Comparison of ENCODE assay signal across 23 cellular contexts in genomic region chr6:53536561-53536960, GRCh38.
"Had no signal": no experiment of that assay in that cellular context is flagged by ENCODE, and none has a peak within 500 bp of the region (broad histone marks: within the 10 kb centered on the region; RNA-seq: fewer than 3 reads in every experiment).

No MANE protein-coding gene starts in this region.

- H3K27me3 Mint-ChIP-seq: activated B cell treated with CpG ODN at 0.5 μM for 24 hours; activated CD8-positive, alpha-beta memory T cell treated with anti-CD3 and anti-CD28 coated beads, Interleukin-2, amount 10 ng/mL, durations not matched to agents 7 days and 5 days; activated naive CD4-positive, alpha-beta T cell treated with anti-CD3 and anti-CD28 coated beads, Interleukin-2, amount 50 U/mL, for 24 hours; activated T-cell treated with anti-CD3 and anti-CD28 coated beads, Interleukin-2, amount 50 U/mL, for 24 hours had no signal

- H3K27ac Mint-ChIP-seq: activated B cell treated with CpG ODN at 0.5 μM for 24 hours; activated CD8-positive, alpha-beta memory T cell treated with anti-CD3 and anti-CD28 coated beads, Interleukin-2, amount 10 ng/mL, durations not matched to agents 7 days and 5 days; activated naive CD4-positive, alpha-beta T cell treated with anti-CD3 and anti-CD28 coated beads, Interleukin-2, amount 50 U/mL, for 24 hours; activated T-cell treated with anti-CD3 and anti-CD28 coated beads, Interleukin-2, amount 50 U/mL, for 24 hours; activated T-helper 1 cell treated with anti-CD3 and anti-CD28 coated beads, Interleukin-12 subunit alpha, Interleukin-12 subunit beta, Interleukin-2, Interleukin-4 antibody, amounts not matched to agents 30 ng/mL and 10 ng/mL and 1 ng/mL, durations not matched to agents 14 hours and 24 hours and 36 hours; T-helper 1 cell treated with Interleukin-12 subunit alpha and Interleukin-12 subunit beta and Interleukin-4 antibody, amounts not matched to agents 30 μg/mL and 1 μg/mL, for 36 hours had no signal

- H3K4me3 Mint-ChIP-seq: activated B cell treated with CpG ODN at 0.5 μM for 24 hours; activated CD8-positive, alpha-beta memory T cell treated with anti-CD3 and anti-CD28 coated beads, Interleukin-2, amount 10 ng/mL, durations not matched to agents 7 days and 5 days; activated naive CD4-positive, alpha-beta T cell treated with anti-CD3 and anti-CD28 coated beads, Interleukin-2, amount 50 U/mL, for 24 hours; activated T-cell treated with anti-CD3 and anti-CD28 coated beads, Interleukin-2, amount 50 U/mL, for 24 hours; activated T-helper 1 cell treated with anti-CD3 and anti-CD28 coated beads, Interleukin-12 subunit alpha, Interleukin-12 subunit beta, Interleukin-2, Interleukin-4 antibody, amounts not matched to agents 30 ng/mL and 10 ng/mL and 1 ng/mL, durations not matched to agents 14 hours and 24 hours and 36 hours; T-helper 1 cell treated with Interleukin-12 subunit alpha and Interleukin-12 subunit beta and Interleukin-4 antibody, amounts not matched to agents 30 μg/mL and 1 μg/mL, for 36 hours had no signal

- H3K4me3 ChIP-seq: body of pancreas had no signal

- H3K27me3 ChIP-seq: body of pancreas had no signal

- H3K9me3 Mint-ChIP-seq: activated B cell treated with CpG ODN at 0.5 μM for 24 hours; activated naive CD4-positive, alpha-beta T cell treated with anti-CD3 and anti-CD28 coated beads, Interleukin-2, amount 50 U/mL, for 24 hours; activated T-cell treated with anti-CD3 and anti-CD28 coated beads, Interleukin-2, amount 50 U/mL, for 24 hours; activated T-helper 1 cell treated with anti-CD3 and anti-CD28 coated beads, Interleukin-12 subunit alpha, Interleukin-12 subunit beta, Interleukin-2, Interleukin-4 antibody, amounts not matched to agents 30 ng/mL and 10 ng/mL and 1 ng/mL, durations not matched to agents 14 hours and 24 hours and 36 hours; T-helper 1 cell treated with Interleukin-12 subunit alpha and Interleukin-12 subunit beta and Interleukin-4 antibody, amounts not matched to agents 30 μg/mL and 1 μg/mL, for 36 hours had no signal

- H3K4me2 ChIP-seq: KMS-11 had no signal

- H3K9ac ChIP-seq: KMS-11 had no signal

- H3K9me3 ChIP-seq: body of pancreas had no signal

- H3K27ac ChIP-seq: body of pancreas, KMS-11 had no signal

- DNase-seq: activated B cell treated with CpG ODN at 0.5 μM for 24 hours; activated CD4-positive, alpha-beta T cell treated with anti-CD3 and anti-CD28 coated beads for 4 hours; activated CD4-positive, alpha-beta T cell treated with anti-CD3 and anti-CD28 coated beads, Interleukin-2, amount 50 U/mL, for 48 hours; activated CD8-positive, alpha-beta memory T cell treated with anti-CD3 and anti-CD28 coated beads, Interleukin-2, amount 10 ng/mL, durations not matched to agents 7 days and 5 days; activated effector memory CD4-positive, alpha-beta T cell treated with Interleukin-2 at 50 U/mL for 16 hours; activated naive CD4-positive, alpha-beta T cell; activated T-cell treated with anti-CD3 and anti-CD28 coated beads, Interleukin-2, amount 50 U/mL, for 24 hours; aorta; body of pancreas; central memory CD4-positive, alpha-beta T cell; MM.1S; NCI-H1105; NCI-H1436; NCI-H1694 treated with DMSO at 0.1 percent for 48 hours; NCI-H2029 treated with DMSO at 0.1 percent for 48 hours; NCI-H510A treated with DMSO at 0.1 percent for 48 hours; NCI-H69; NK-92 treated with Interleukin-12 subunit alpha and Interleukin-12 subunit beta, amount 100 ng/mL, for 24 hours; SHP77 treated with DMSO at 0.1 percent for 48 hours had no signal
